25 cellular contexts compared by ENCODE assay signal in genomic region chr2:1282552-1282951, GRCh38.
DNase-seq lines count a peak whose midpoint lies in the region; ATAC-seq, FAIRE-seq and TF ChIP-seq lines count a peak whose summit lies in the region.
"Had no signal": no experiment of that assay in that cellular context is flagged by ENCODE, and none has a peak within 500 bp of the region (broad histone marks: within the 10 kb centered on the region; RNA-seq: fewer than 3 reads in every experiment).

No MANE protein-coding gene starts in this region.

- H3K9me3 ChIP-seq in BE2C (no peaks in the 10 kb centered on the region), SK-N-SH (no peaks in the 10 kb centered on the region), neural progenitor cell (ENCODE audit: low read depth) (no peaks in the 10 kb centered on the region)
- H3K9me3 ChIP-seq: adrenal gland, body of pancreas had no signal

- H3K4me1 ChIP-seq in BE2C, result no peaks in the 10 kb centered on the region
- peaks cover 0 to 25% of the 10 kb centered on the region in 2 experiments; a peak in 2 of 4 replicates for H3K4me1 ChIP-seq in SK-N-SH (ENCODE audit: control insufficient read depth in 1 of 2, insufficient read depth in 2 of 2, low read depth in 1 of 2, low read length in 1 of 2)
- no peaks in the 10 kb centered on the region for H3K4me1 ChIP-seq in neural progenitor cell
- H3K4me1 ChIP-seq: adrenal gland, body of pancreas had no signal

- TF ChIP-seq RAD21 in SK-N-SH (IDR thresholded peaks at IDR 0.05; ENCODE audit: low read length), result no peak

- ATAC-seq in left ventricle myocardium superior (peak; percentile 29), GM21528 (IDR thresholded peaks at IDR 0.05; ENCODE audit: low FRiP score, unreplicated experiment) (no peak)
- ATAC-seq: body of pancreas, left lobe of liver had no signal

- peaks cover 11% of the 10 kb centered on the region for H3K4me1 Mint-ChIP-seq in neural progenitor cell

- H3K9me2 ChIP-seq in SK-N-SH, result no peaks in the 10 kb centered on the region

- DNase-seq in BE2C (peak; percentile 17), SK-N-SH (peak; percentile 84), left ventricle myocardium superior (no peak), neural progenitor cell (ENCODE audit: low spot score) (peak; percentile 41), NCI-H1105 treated with DMSO at 0.1 percent for 48 hours (lab: John Stamatoyannopoulos, UW) (no peak), NCI-H1436 treated with DMSO at 0.1 percent for 48 hours (lab: John Stamatoyannopoulos, UW) (no peak), GM19239 (ENCODE audit: insufficient read length, low spot score) (no peak)
- DNase-seq: ACHN; activated CD4-positive, alpha-beta T cell treated with anti-CD3 and anti-CD28 coated beads, Interleukin-2, amount 50 U/mL, for 48 hours; activated naive CD4-positive, alpha-beta T cell treated with anti-CD3 and anti-CD28 coated beads for 36 hours; adrenal gland; body of pancreas; DMS53; GF-D8; glutamatergic neuron; NCI-H146; stimulated activated CD4-positive, alpha-beta T cell treated with anti-CD3 and anti-CD28 coated beads, Interleukin-1b, Interleukin-23, amount 100 ng/mL, for 48 hours; T1000; trophoblast cell had no signal

- CTCF ChIA-PET in SK-N-SH (lab: Yijun Ruan, JAX), result interaction anchor here (0.6 to 2.1 kb wide), 6 partner anchors 15 to 966 kb away, joined by 3 to 7 read pairs (median 3); no protein-coding TSS in a partner anchor

- FAIRE-seq in GM19239 (lab: Jason Lieb, UNC), result no peak
- FAIRE-seq: endothelial cell of umbilical vein, H54 had no signal

- POLR2A ChIA-PET in SK-N-SH (lab: Yijun Ruan, JAX), result no interaction called here

- H3K9ac ChIP-seq in SK-N-SH (no peak overlapping the region), neural progenitor cell (no peak overlapping the region)
- H3K9ac ChIP-seq: BLaER1 had no signal

- 0 out of 2 replicates have a peak, but pooled peaks cover 5% of the 10 kb centered on the region for H3K27me3 ChIP-seq in BE2C
- H3K27me3 ChIP-seq in SK-N-SH (ENCODE audit: insufficient read depth), result no peaks in the 10 kb centered on the region
- H3K27me3 ChIP-seq in neural progenitor cell, result no peaks in the 10 kb centered on the region
- H3K27me3 ChIP-seq: adrenal gland, BLaER1, body of pancreas had no signal

- no peaks in the 10 kb centered on the region for H3K36me3 ChIP-seq in BE2C
- H3K36me3 ChIP-seq in SK-N-SH (replicated peaks in 1 of 2; ENCODE audit: control insufficient read depth in 1 of 2, insufficient read depth in 2 of 2, low read length in 1 of 2), result no peaks in the 10 kb centered on the region
- no peaks in the 10 kb centered on the region for H3K36me3 ChIP-seq in neural progenitor cell
- H3K36me3 ChIP-seq: adrenal gland, BLaER1 had no signal

- intact Hi-C loops in left ventricle myocardium superior (cut with micrococcal nuclease), result no loop called here

- H3K4me3 ChIP-seq in BE2C (ENCODE audit: low read depth, low read length) (no peak overlapping the region), SK-N-SH (ENCODE audit: low read depth in 2 of 2, low read length in 1 of 2) (no peak overlapping the region), neural progenitor cell (no peak overlapping the region)
- H3K4me3 ChIP-seq: adrenal gland, BLaER1, body of pancreas, smooth muscle cell had no signal

- H3K9me3 Mint-ChIP-seq in neural progenitor cell, result peaks cover 2% of the 10 kb centered on the region
- H3K9me3 Mint-ChIP-seq: activated naive CD4-positive, alpha-beta T cell treated with anti-CD3 and anti-CD28 coated beads for 36 hours had no signal

- H3F3A ChIP-seq in SK-N-SH (replicated peaks; ENCODE audit: insufficient read depth) (no peaks in the 10 kb centered on the region), neural progenitor cell (ENCODE audit: low read depth) (no peaks in the 10 kb centered on the region)

- no peak overlapping the region for H3K27ac ChIP-seq in SK-N-SH (ENCODE audit: low read depth in 2 of 2, low read length in 1 of 2)
- no peak overlapping the region for H3K27ac ChIP-seq in neural progenitor cell
- H3K27ac ChIP-seq: adrenal gland, BLaER1, body of pancreas had no signal

- H3K4me3 Mint-ChIP-seq in neural progenitor cell, result no peak overlapping the region
- H3K4me3 Mint-ChIP-seq: activated naive CD4-positive, alpha-beta T cell treated with anti-CD3 and anti-CD28 coated beads for 36 hours had no signal

- peak overlapping the region; percentile 57 for H3K27ac Mint-ChIP-seq in neural progenitor cell
- H3K27ac Mint-ChIP-seq: activated naive CD4-positive, alpha-beta T cell treated with anti-CD3 and anti-CD28 coated beads for 36 hours had no signal

- TF ChIP-seq CTCF in BE2C (IDR thresholded peaks at IDR 0.05; ENCODE audit: low read depth, low read length) (no peak), SK-N-SH (IDR thresholded peaks at IDR 0.05) (no peak), neural progenitor cell (IDR thresholded peaks at IDR 0.05) (no peak)

- no peak; a peak in 1 of 4 replicates for TF ChIP-seq EP300 in SK-N-SH (IDR thresholded peaks at IDR 0.05; ENCODE audit: borderline replicate concordance in 1 of 2, low read depth in 1 of 2, low read length in 1 of 2)

- H3K79me2 ChIP-seq in SK-N-SH (ENCODE audit: insufficient read depth), result no peaks in the 10 kb centered on the region
- no peaks in the 10 kb centered on the region for H3K79me2 ChIP-seq in neural progenitor cell (ENCODE audit: low read depth)

- H4K20me1 ChIP-seq in SK-N-SH (ENCODE audit: insufficient read depth) (no peaks in the 10 kb centered on the region), neural progenitor cell (ENCODE audit: low read depth) (no peaks in the 10 kb centered on the region)
- H4K20me1 ChIP-seq: BLaER1 had no signal

- no peak overlapping the region for H3K4me2 ChIP-seq in SK-N-SH
- H3K4me2 ChIP-seq in neural progenitor cell, result no peak overlapping the region
- H3K4me2 ChIP-seq: BLaER1, smooth muscle cell had no signal

- 19% methylated on average over 22 of the region's 22 CpGs for WGBS in SK-N-SH (ENCODE audit: low lambda C conversion rate)

- H3K27me3 Mint-ChIP-seq in neural progenitor cell (ENCODE audit: insufficient read depth, low read depth), result peaks cover 8% of the 10 kb centered on the region

- H2AFZ ChIP-seq in SK-N-SH (ENCODE audit: low read depth) (no peak overlapping the region), neural progenitor cell (replicated peaks) (no peak overlapping the region)

- H3K36me3 Mint-ChIP-seq in neural progenitor cell, result no peaks in the 10 kb centered on the region

TF ChIP-seq in SK-N-SH, 30 proteins besides CTCF, POLR2A, EP300 and RAD21 (continues in another document):
- no peak for TF ChIP-seq ZBTB33 (IDR thresholded peaks at IDR 0.05; ENCODE audit: borderline replicate concordance, low read depth)
- no peak for TF ChIP-seq REST (IDR thresholded peaks at IDR 0.05; ENCODE audit: low read depth, low read length)
- no peak for TF ChIP-seq RFX5 (IDR thresholded peaks at IDR 0.05; ENCODE audit: low read length)
- TF ChIP-seq YY1 (IDR thresholded peaks at IDR 0.05; ENCODE audit: low read depth), result no peak
- no peak for TF ChIP-seq FOSL2 (IDR thresholded peaks at IDR 0.05; ENCODE audit: borderline replicate concordance, low read depth)
- TF ChIP-seq SIN3A (IDR thresholded peaks at IDR 0.05; ENCODE audit: borderline replicate concordance, low read depth, low read length), result no peak
- TF ChIP-seq EZH2phosphoT487 (IDR thresholded peaks at IDR 0.05; ENCODE audit: borderline replicate concordance, low read depth), result no peak
- TF ChIP-seq NRF1 (IDR thresholded peaks at IDR 0.05; ENCODE audit: low read depth, low read length), result no peak
- TF ChIP-seq MEF2A (IDR thresholded peaks at IDR 0.05; ENCODE audit: borderline replicate concordance, low read depth), result no peak
- TF ChIP-seq TCF12 (IDR thresholded peaks at IDR 0.05), result no peak
- peak; percentile 69; the same call in 1 of the 2 replicates for TF ChIP-seq RCOR1 (IDR thresholded peaks at IDR 0.05; ENCODE audit: low read length)
- no peak for TF ChIP-seq ELF1 (IDR thresholded peaks at IDR 0.05)
- no peak for TF ChIP-seq TEAD4 (IDR thresholded peaks at IDR 0.05; ENCODE audit: borderline replicate concordance, insufficient read depth)
- TF ChIP-seq JUND (IDR thresholded peaks at IDR 0.05), result no peak

Comparison
In these comparisons a context has a peak if more than half of its experiments do, and no peak if none do; other contexts are left out.
1. DNase-seq: peak in BE2C (single experiment), SK-N-SH (single experiment) and neural progenitor cell (single experiment); none in left ventricle myocardium superior (single experiment), NCI-H1105 treated with DMSO at 0.1 percent for 48 hours (single experiment), NCI-H1436 treated with DMSO at 0.1 percent for 48 hours (single experiment) and GM19239 (single experiment).